6 cellular contexts compared by ENCODE assay signal in the genomic region with DNA sequence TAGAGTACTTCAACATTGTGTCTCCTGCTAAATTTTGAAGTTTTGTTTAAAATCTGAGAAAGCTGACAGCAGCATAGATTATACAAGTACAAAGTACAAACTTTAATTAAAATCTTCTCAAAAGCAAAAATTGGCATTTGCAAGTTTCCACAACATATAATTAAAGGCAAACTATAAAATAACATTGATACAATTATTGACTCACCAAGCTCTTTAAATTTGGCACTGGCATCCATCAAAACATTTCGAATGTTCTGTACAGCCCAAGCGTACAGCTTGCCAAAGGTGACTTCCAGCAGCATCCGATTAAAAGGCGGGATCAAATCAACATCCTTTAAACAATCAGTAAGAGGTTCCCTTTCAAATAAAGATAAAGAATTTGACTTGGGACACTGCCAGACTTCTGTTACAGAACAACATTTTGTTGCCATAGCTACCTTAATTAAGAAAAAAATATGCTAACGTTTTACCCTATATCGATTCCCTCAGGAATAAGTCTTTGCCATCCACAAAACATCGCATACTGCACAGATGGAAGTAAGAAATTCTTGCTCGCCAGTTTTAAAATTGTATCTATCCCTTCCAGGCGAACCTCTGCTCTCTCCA.
DNase-seq lines count a peak whose midpoint lies in the region; TF ChIP-seq lines count a peak whose summit lies in the region.
"Not testable (repeated sequence)": the region's sequence is repeated elsewhere in the genome, so short reads cannot be mapped to it uniquely, and the experiment has no call there.

No MANE protein-coding gene starts in this region.

- H3K36me3 Mint-ChIP-seq in MCF 10A (ENCODE audit: insufficient read depth, unreplicated experiment): peaks cover 51% of the 10 kb centered on the region

- BruUV-seq in MCF 10A (replicated peaks; lab: Mats Ljungman, UMichigan): TSS peak; percentile 19

- not testable (repeated sequence) for H3K27ac Mint-ChIP-seq in MCF 10A (ENCODE audit: low read depth, unreplicated experiment)

- not testable (repeated sequence) for H3K4me1 Mint-ChIP-seq in MCF 10A (ENCODE audit: insufficient read depth, unreplicated experiment)

- peak; percentile 19 for DNase-seq in NCI-H1092 treated with DMSO at 0.1 percent for 48 hours (lab: John Stamatoyannopoulos, UW)
- peak; percentile 0 for DNase-seq in NCI-H1694 treated with DMSO at 0.1 percent for 48 hours (lab: John Stamatoyannopoulos, UW)
- peak; percentile 71 for DNase-seq in NCI-H345 (lab: John Stamatoyannopoulos, UW)
- DNase-seq in NCI-H774 (lab: John Stamatoyannopoulos, UW): peak; percentile 27
- not testable (repeated sequence) for DNase-seq in MCF 10A (ENCODE audit: unreplicated experiment)
- peak; percentile 8 for DNase-seq in fibroblast of peridontal ligament (ENCODE audit: extremely low read depth)

- intact Hi-C loops in MCF 10A (cut with micrococcal nuclease): not testable (repeated sequence)

- not testable (repeated sequence) for H3K9me3 Mint-ChIP-seq in MCF 10A (ENCODE audit: unreplicated experiment)

- CTCF ChIA-PET in MCF 10A (lab: Yijun Ruan, JAX): not testable (repeated sequence)

- not testable (repeated sequence) for H3K4me3 Mint-ChIP-seq in MCF 10A (ENCODE audit: unreplicated experiment)

- not testable (repeated sequence) for H3K27me3 Mint-ChIP-seq in MCF 10A (ENCODE audit: insufficient read depth, unreplicated experiment)

- not testable (repeated sequence) for TF ChIP-seq CTCF in MCF 10A (IDR thresholded peaks at IDR 0.05; ENCODE audit: unreplicated experiment)

- POLR2A ChIA-PET in MCF 10A (lab: Yijun Ruan, JAX): not testable (repeated sequence)
